In genomic region chr10:60848680-60849079, GRCh38 we compare ENCODE assay signal across 20 cellular contexts.
A peak's percentile ranks its signal among the peaks of the same experiment; 100 is the strongest.
DNase-seq lines count a peak whose midpoint lies in the region; ATAC-seq and TF ChIP-seq lines count a peak whose summit lies in the region.
"Had no signal": no experiment of that assay in that cellular context is flagged by ENCODE, and none has a peak within 500 bp of the region (broad histone marks: within the 10 kb centered on the region; RNA-seq: fewer than 3 reads in every experiment).

No MANE protein-coding gene starts in this region.

- peak; percentile 80 for ATAC-seq in Right ventricle myocardium superior (ENCODE audit: poor library complexity)
- ATAC-seq in left ventricle myocardium superior, result peak; percentile 72
- peak; percentile 84 to 87 (median 84) for ATAC-seq in psoas muscle

- H3K27me3 Mint-ChIP-seq in activated naive CD8-positive, alpha-beta T cell treated with anti-CD3 and anti-CD28 coated beads for 36 hours, result peaks cover 3% of the 10 kb centered on the region

- H3K27me3 ChIP-seq in psoas muscle (ENCODE audit: insufficient read depth in 3 of 3, low read length in 2 of 3), result no peaks in the 10 kb centered on the region
- no peaks in the 10 kb centered on the region for H3K27me3 ChIP-seq in dorsolateral prefrontal cortex
- H3K27me3 ChIP-seq: SJSA1 had no signal

- peaks cover 2% of the 10 kb centered on the region for H3K4me1 Mint-ChIP-seq in activated naive CD8-positive, alpha-beta T cell treated with anti-CD3 and anti-CD28 coated beads for 36 hours
- H3K4me1 Mint-ChIP-seq: CD8-positive, alpha-beta memory T cell had no signal

- intact Hi-C loops in Right ventricle myocardium superior (cut with DNase I), result no loop called here
- intact Hi-C loops in cardiac septum (cut with DNase I), result no loop called here
- intact Hi-C loops in left ventricle myocardium superior (cut with micrococcal nuclease), result no loop called here
- intact Hi-C loops in psoas muscle (cut with DNase I), result loop anchor here in 1 of 2 donors (1.0 kb wide), 1 partner anchor 30 kb away; no protein-coding TSS in a partner anchor
- intact Hi-C loops in dorsolateral prefrontal cortex (cut with DNase I), result no loop called here

- TF ChIP-seq CTCF in psoas muscle (IDR thresholded peaks at IDR 0.05) (no peak), dorsolateral prefrontal cortex (IDR thresholded peaks at IDR 0.05 in 54 of 56, conservative IDR thresholded peaks at IDR 0.05 in 2 of 56; ENCODE audit: low read depth in 1 of 56, partially characterized antibody in 56 of 56) (no peak)

- no peaks in the 10 kb centered on the region for H3K9me3 ChIP-seq in psoas muscle
- H3K9me3 ChIP-seq: SJSA1 had no signal

- H3K4me3 ChIP-seq in psoas muscle (peak overlapping the region; percentile 16), dorsolateral prefrontal cortex (no peak overlapping the region)
- H3K4me3 ChIP-seq: PC-9, SJSA1 had no signal

- H3K4me3 Mint-ChIP-seq in activated naive CD8-positive, alpha-beta T cell treated with anti-CD3 and anti-CD28 coated beads for 36 hours, result no peak overlapping the region
- H3K4me3 Mint-ChIP-seq: CD8-positive, alpha-beta memory T cell had no signal

- no peaks in the 10 kb centered on the region for H3K36me3 Mint-ChIP-seq in activated naive CD8-positive, alpha-beta T cell treated with anti-CD3 and anti-CD28 coated beads for 36 hours
- H3K36me3 Mint-ChIP-seq: CD8-positive, alpha-beta memory T cell had no signal

- no peaks in the 10 kb centered on the region for H3K9me3 Mint-ChIP-seq in activated naive CD8-positive, alpha-beta T cell treated with anti-CD3 and anti-CD28 coated beads for 36 hours
- H3K9me3 Mint-ChIP-seq: CD8-positive, alpha-beta memory T cell had no signal

- 20 to 43% (median 31%) methylated on average over 5 of the region's 5 CpGs for WGBS in psoas muscle, 3 donors

- H3K36me3 ChIP-seq in psoas muscle (ENCODE audit: insufficient read depth in 1 of 2, low read depth in 1 of 2), result no peaks in the 10 kb centered on the region
- H3K36me3 ChIP-seq: SJSA1 had no signal

- no peak for DNase-seq in Right ventricle myocardium superior
- no peak for DNase-seq in cardiac septum (ENCODE audit: low spot score)
- DNase-seq in left ventricle myocardium superior, result no peak
- no peak for DNase-seq in psoas muscle
- DNase-seq in 8988T, result no peak
- no peak for DNase-seq in activated naive CD8-positive, alpha-beta T cell treated with anti-CD3 and anti-CD28 coated beads for 36 hours
- DNase-seq in RKO (ENCODE audit: low spot score), result no peak
- DNase-seq in dorsolateral prefrontal cortex, result no peak
- DNase-seq: CD8-positive, alpha-beta memory T cell; DMS153; NCI-H1105; NCI-H146; NCI-H2029 treated with DMSO at 0.1 percent for 48 hours; NCI-H226; NCI-H510A treated with DMSO at 0.1 percent for 48 hours; NCI-H748 treated with DMSO at 0.1 percent for 48 hours had no signal

- peak overlapping the region; percentile 96 for H3K27ac ChIP-seq in psoas muscle
- no peak overlapping the region for H3K27ac ChIP-seq in dorsolateral prefrontal cortex
- H3K27ac ChIP-seq: C4-2B, KMS-11, PC-9, SJSA1 had no signal

- H3K27ac Mint-ChIP-seq in activated naive CD8-positive, alpha-beta T cell treated with anti-CD3 and anti-CD28 coated beads for 36 hours, result no peak overlapping the region

- peaks cover 47% of the 10 kb centered on the region for H3K4me1 ChIP-seq in psoas muscle
